In genomic region chrX:16957751-16958150, GRCh38 we compare ENCODE assay signal across 34 cellular contexts. TPM values are rescaled to one million over a fixed set of nuclear protein-coding genes. Genes with fewer than 3 reads are reported as not detected.
A peak's percentile ranks its signal among the peaks of the same experiment; 100 is the strongest.
DNase-seq lines count a peak whose midpoint lies in the region; ATAC-seq and TF ChIP-seq lines count a peak whose summit lies in the region.
"Had no signal": no experiment of that assay in that cellular context is flagged by ENCODE, and none has a peak within 500 bp of the region (broad histone marks: within the 10 kb centered on the region; RNA-seq: fewer than 3 reads in every experiment).

No MANE protein-coding gene starts in this region.

- H3K9ac ChIP-seq in H9 (ENCODE audit: extremely low read depth, insufficient read length, low read length) (no peak overlapping the region), trophoblast cell (ENCODE audit: low read length) (no peak overlapping the region)
- H3K9ac ChIP-seq: BLaER1; BLaER1 treated with 17β-estradiol and CSF1 and Interleukin-3, amounts not matched to agents 10 nM and 100 nM had no signal

- H3T11ph ChIP-seq in H9 (ENCODE audit: low read length), result no peak overlapping the region

- peak overlapping the region; percentile 49 for H2BK20ac ChIP-seq in H9 (ENCODE audit: low read depth, low read length, poor library complexity, severe bottlenecking)

- intact Hi-C loops in left colon (cut with DNase I, micrococcal nuclease), result no loop called here

- H3K23ac ChIP-seq in H9 (ENCODE audit: insufficient read length, low read depth, low read length) (no peak overlapping the region), trophoblast cell (ENCODE audit: low read length) (no peak overlapping the region)

- H3K36me3 ChIP-seq in trophoblast cell (ENCODE audit: control insufficient read depth in 1 of 2, insufficient read depth in 2 of 2, low read length in 2 of 2), result no peaks in the 10 kb centered on the region
- H3K36me3 ChIP-seq: BE2C; BLaER1; BLaER1 treated with 17β-estradiol and CSF1 and Interleukin-3, amounts not matched to agents 10 nM and 100 nM had no signal

- no peak overlapping the region for H2BK15ac ChIP-seq in H9 (ENCODE audit: low read depth, low read length)

- no peak overlapping the region for H3K56ac ChIP-seq in H9 (ENCODE audit: insufficient read length, low read depth, low read length)

- H3K4ac ChIP-seq in H9 (ENCODE audit: low read depth, low read length) (no peak overlapping the region), trophoblast cell (ENCODE audit: low read depth, low read length) (no peak overlapping the region)

- no peak overlapping the region for H2AK5ac ChIP-seq in H9 (ENCODE audit: insufficient read length, low read length)
- H2AK5ac ChIP-seq in trophoblast cell (ENCODE audit: low read length), result no peak overlapping the region

- no peaks in the 10 kb centered on the region for H3K23me2 ChIP-seq in H9 (ENCODE audit: insufficient read length, low read depth, low read length, poor library complexity, severe bottlenecking)

- H3K27ac ChIP-seq in H9 (ENCODE audit: insufficient read length, low read depth, low read length), result no peak overlapping the region
- H3K27ac ChIP-seq in trophoblast cell (ENCODE audit: low read depth, low read length), result no peak overlapping the region
- H3K27ac ChIP-seq: 22Rv1, A549 had no signal

- no peak overlapping the region for H3K4me2 ChIP-seq in H9 (ENCODE audit: insufficient read depth, insufficient read length, low read length)
- no peak overlapping the region for H3K4me2 ChIP-seq in trophoblast cell (ENCODE audit: low read length)
- H3K4me2 ChIP-seq: A549 had no signal

- no peak overlapping the region for H3K4me3 Mint-ChIP-seq in H9
- H3K4me3 Mint-ChIP-seq in endothelial cell (ENCODE audit: unreplicated experiment), result no peak overlapping the region
- no peak overlapping the region for H3K4me3 Mint-ChIP-seq in memory B cell
- H3K4me3 Mint-ChIP-seq in nephron progenitor cell, result no peak overlapping the region
- H3K4me3 Mint-ChIP-seq: B cell; CD14-positive monocyte; CD4-positive, alpha-beta memory T cell; CD4-positive, alpha-beta T cell; CD4-positive, CD25-positive, alpha-beta regulatory T cell; CD8-positive, alpha-beta memory T cell; CD8-positive, alpha-beta T cell had no signal

- H3K4me1 ChIP-seq in H9 (ENCODE audit: insufficient read depth, low read length) (peaks cover 9% of the 10 kb centered on the region; the same call in 1 of the 2 replicates), trophoblast cell (ENCODE audit: control insufficient read depth in 1 of 2, insufficient read depth in 2 of 2, low read length in 2 of 2) (no peaks in the 10 kb centered on the region)
- H3K4me1 ChIP-seq: BE2C, Caco-2 had no signal

- H2BK120ac ChIP-seq in H9 (ENCODE audit: low read depth, low read length, poor library complexity, severe bottlenecking) (no peak overlapping the region), trophoblast cell (ENCODE audit: insufficient read depth, low read length, poor library complexity) (no peak overlapping the region)

- H3K36me3 Mint-ChIP-seq in H9 (ENCODE audit: insufficient read depth in 1 of 3, low read depth in 3 of 3) (no peaks in the 10 kb centered on the region; a peak in 1 of 7 replicates), endothelial cell (ENCODE audit: low read depth, unreplicated experiment) (no peaks in the 10 kb centered on the region), memory B cell (no peaks in the 10 kb centered on the region), nephron progenitor cell (ENCODE audit: low read depth) (no peaks in the 10 kb centered on the region)
- H3K36me3 Mint-ChIP-seq: CD4-positive, alpha-beta memory T cell; CD4-positive, CD25-positive, alpha-beta regulatory T cell; CD8-positive, alpha-beta memory T cell; CD8-positive, alpha-beta T cell had no signal

- no peak overlapping the region for H4K12ac ChIP-seq in trophoblast cell (ENCODE audit: low read depth, low read length)

- no peak for ATAC-seq in memory B cell (ENCODE audit: low read depth)
- ATAC-seq in left colon, result no peak
- ATAC-seq: A549; CD8-positive, alpha-beta T cell had no signal

- peaks cover 25% of the 10 kb centered on the region in 2 experiments for H3K4me1 Mint-ChIP-seq in H9
- H3K4me1 Mint-ChIP-seq in endothelial cell (ENCODE audit: unreplicated experiment), result peaks cover 35% of the 10 kb centered on the region
- no peaks in the 10 kb centered on the region for H3K4me1 Mint-ChIP-seq in memory B cell
- H3K4me1 Mint-ChIP-seq in nephron progenitor cell, result peaks cover 6% of the 10 kb centered on the region
- H3K4me1 Mint-ChIP-seq: CD4-positive, alpha-beta memory T cell; CD4-positive, CD25-positive, alpha-beta regulatory T cell; CD8-positive, alpha-beta memory T cell had no signal

- H3K18ac ChIP-seq in H9 (ENCODE audit: insufficient read length, low read depth, low read length) (no peak overlapping the region), trophoblast cell (ENCODE audit: low read length) (no peak overlapping the region)

- no peak for DNase-seq in H9
- DNase-seq in endothelial cell (ENCODE audit: low spot score), result no peak
- no peak for DNase-seq in memory B cell (ENCODE audit: low spot score in 2 of 2)
- DNase-seq in trophoblast cell, result peak; percentile 68 to 92
- DNase-seq in left colon, result no peak
- no peak for DNase-seq in nephron progenitor cell
- no peak for DNase-seq in NCI-H526 treated with DMSO at 0.1 percent for 48 hours (lab: John Stamatoyannopoulos, UW)
- DNase-seq in stimulated activated CD4-positive, alpha-beta T cell treated with anti-CD3 and anti-CD28 coated beads, Interleukin-2, amount 100 ng/mL, for 24 hours, result no peak
- DNase-seq: 8988T; ACHN; AML-193; BE2C; C1 segment of cervical spinal cord; Caco-2; Calu3; CD4-positive, alpha-beta memory T cell; CD4-positive, alpha-beta T cell; CD4-positive, CD25-positive, alpha-beta regulatory T cell; CD8-positive, alpha-beta memory T cell; CD8-positive, alpha-beta T cell; COR-L47; DMS 273 treated with DMSO at 0.1 percent for 48 hours; DMS153; DMS53; DMS79; DMS79 treated with DMSO at 0.1 percent for 48 hours; DND-41; EL had no signal

- H3K79me2 ChIP-seq in H9 (ENCODE audit: insufficient read depth, low read length) (no peaks in the 10 kb centered on the region), trophoblast cell (ENCODE audit: control insufficient read depth, insufficient read depth, low read length, poor library complexity) (no peaks in the 10 kb centered on the region)

- H3K27me3 Mint-ChIP-seq in H9 (ENCODE audit: low read depth) (no peaks in the 10 kb centered on the region), endothelial cell (ENCODE audit: unreplicated experiment) (no peaks in the 10 kb centered on the region), memory B cell (no peaks in the 10 kb centered on the region), nephron progenitor cell (ENCODE audit: low read depth, poor library complexity) (peaks cover 10% of the 10 kb centered on the region)
- H3K27me3 Mint-ChIP-seq: B cell had no signal

- H2AFZ ChIP-seq in H9 (ENCODE audit: low read length) (no peak overlapping the region), trophoblast cell (ENCODE audit: insufficient read depth, low read length, poor library complexity) (no peak overlapping the region)

- H3K27ac Mint-ChIP-seq in H9, result no peak overlapping the region
- peak overlapping the region; percentile 91 for H3K27ac Mint-ChIP-seq in endothelial cell (ENCODE audit: unreplicated experiment)
- H3K27ac Mint-ChIP-seq in memory B cell, result peak overlapping the region; percentile 50
- no peak overlapping the region for H3K27ac Mint-ChIP-seq in nephron progenitor cell
- H3K27ac Mint-ChIP-seq: B cell; CD4-positive, alpha-beta memory T cell; CD4-positive, alpha-beta T cell; CD4-positive, CD25-positive, alpha-beta regulatory T cell; CD8-positive, alpha-beta memory T cell; CD8-positive, alpha-beta T cell had no signal

- no CpG with 5 or more reads among the region's 3 CpGs for WGBS in H9 (ENCODE audit: extremely low coverage, insufficient read length, low lambda C conversion rate)
- WGBS in trophoblast cell (ENCODE audit: extremely low coverage, insufficient coverage, insufficient read length), result no CpG with 5 or more reads among the region's 3 CpGs

- no peak overlapping the region for H2BK5ac ChIP-seq in H9 (ENCODE audit: insufficient read length, low read length)
- no peak overlapping the region for H2BK5ac ChIP-seq in trophoblast cell (ENCODE audit: low read depth, low read length, poor library complexity)

- no peak overlapping the region for H4K5ac ChIP-seq in H9 (ENCODE audit: insufficient read length, low read depth, low read length)

- H3K79me1 ChIP-seq in H9 (ENCODE audit: insufficient read depth, low read depth, low read length, poor library complexity, severe bottlenecking) (no peaks in the 10 kb centered on the region), trophoblast cell (ENCODE audit: low read length) (no peaks in the 10 kb centered on the region)

- H4K8ac ChIP-seq in H9 (replicated peaks; ENCODE audit: insufficient read length, low read depth, low read length), result no peak overlapping the region
- H4K8ac ChIP-seq in trophoblast cell (ENCODE audit: low read depth, low read length), result no peak overlapping the region

- H4K91ac ChIP-seq in H9 (ENCODE audit: insufficient read length, low read depth, low read length), result no peak overlapping the region
- H4K91ac ChIP-seq in trophoblast cell (ENCODE audit: low read depth, low read length), result no peak overlapping the region

- H3K14ac ChIP-seq in H9 (ENCODE audit: insufficient read depth, low read length) (no peak overlapping the region), trophoblast cell (ENCODE audit: low read length) (no peak overlapping the region)

- H3K9me3 Mint-ChIP-seq in H9 (no peaks in the 10 kb centered on the region; a peak in 1 of 5 replicates), endothelial cell (ENCODE audit: unreplicated experiment) (no peaks in the 10 kb centered on the region), memory B cell (no peaks in the 10 kb centered on the region), nephron progenitor cell (no peaks in the 10 kb centered on the region)
- H3K9me3 Mint-ChIP-seq: CD4-positive, alpha-beta memory T cell; CD4-positive, alpha-beta T cell; CD4-positive, CD25-positive, alpha-beta regulatory T cell; CD8-positive, alpha-beta T cell had no signal

- TF ChIP-seq CTCF in H9 (conservative IDR thresholded peaks at IDR 0.05), result no peak
- TF ChIP-seq CTCF in endothelial cell (IDR thresholded peaks at IDR 0.05; ENCODE audit: unreplicated experiment), result no peak
- TF ChIP-seq CTCF in nephron progenitor cell (IDR thresholded peaks at IDR 0.05), result no peak

- H3K27me3 ChIP-seq in H9 (ENCODE audit: insufficient read depth, low read length) (no peaks in the 10 kb centered on the region), trophoblast cell (ENCODE audit: insufficient read depth, low read length) (no peaks in the 10 kb centered on the region)
- H3K27me3 ChIP-seq: BE2C had no signal

- H2BK12ac ChIP-seq in H9 (ENCODE audit: insufficient read length, low read depth, low read length) (no peak overlapping the region), trophoblast cell (ENCODE audit: low read length) (no peak overlapping the region)

- no peaks in the 10 kb centered on the region for H3K9me3 ChIP-seq in H9 (ENCODE audit: control insufficient read depth, low read depth, low read length)
- H3K9me3 ChIP-seq in trophoblast cell (ENCODE audit: insufficient read depth, low read depth, low read length), result no peaks in the 10 kb centered on the region
- H3K9me3 ChIP-seq: A549; BE2C; BLaER1; BLaER1 treated with 17β-estradiol and CSF1 and Interleukin-3, amounts not matched to agents 10 nM and 100 nM; Caco-2 had no signal

- no peak overlapping the region for H3K4me3 ChIP-seq in trophoblast cell (ENCODE audit: low read depth, low read length)
- H3K4me3 ChIP-seq: A549; BLaER1; BLaER1 treated with 17β-estradiol and CSF1 and Interleukin-3, amounts not matched to agents 10 nM and 100 nM had no signal

- no peaks in the 10 kb centered on the region for H4K20me1 ChIP-seq in H9 (ENCODE audit: control insufficient read depth, insufficient read depth, insufficient read length)
- H4K20me1 ChIP-seq: BLaER1; BLaER1 treated with 17β-estradiol and CSF1 and Interleukin-3, amounts not matched to agents 10 nM and 100 nM had no signal

RNA-seq across cellular contexts. Expression of gene REPS2, which starts 11.3 kb away (rescaled TPM):
- total RNA-seq in H9 (2021), result 3.7 and 4.7 TPM in 2 replicates
- total RNA-seq in endothelial cell (ENCODE audit: unreplicated experiment), result 10.6 TPM
- 1.4 and 1.7 TPM in 2 replicates for polyA plus RNA-seq in trophoblast cell (2013)
- total RNA-seq in left colon, result 10 to 100 TPM; 18.5 to 24.4 TPM

Comparison
In these comparisons a context has a peak if more than half of its experiments do, and no peak if none do; other contexts are left out.
1. DNase-seq: peak in trophoblast cell (2 of 2); none in H9 (single experiment), endothelial cell (single experiment), memory B cell (0 of 2), left colon (0 of 2), nephron progenitor cell (single experiment), NCI-H526 treated with DMSO at 0.1 percent for 48 hours (single experiment) and stimulated activated CD4-positive, alpha-beta T cell treated with anti-CD3 and anti-CD28 coated beads, Interleukin-2, amount 100 ng/mL, for 24 hours (0 of 2).
2. H3K27ac Mint-ChIP-seq: peak in endothelial cell (single experiment) and memory B cell (single experiment); none in H9 (0 of 3) and nephron progenitor cell (single experiment).